In genomic region chr16:89595330-89596060, GRCh38 we compare ENCODE assay signal across 36 cellular contexts. TPM values are rescaled to one million over a fixed set of nuclear protein-coding genes. Genes with fewer than 3 reads are reported as not detected.
"Had no signal": no experiment of that assay in that cellular context is flagged by ENCODE, and none has a peak within 500 bp of the region (broad histone marks: within the 10 kb centered on the region; RNA-seq: fewer than 3 reads in every experiment).

No MANE protein-coding gene starts in this region.

- H3K4me3 ChIP-seq: adrenal gland, ascending aorta, coronary artery, dorsolateral prefrontal cortex, gastroesophageal sphincter, pancreas, prostate gland, sigmoid colon, smooth muscle cell, stomach, thyroid gland had no signal

- H3K36me3 ChIP-seq: adrenal gland, ascending aorta, gastroesophageal sphincter, pancreas, prostate gland, sigmoid colon, stomach, thyroid gland had no signal

- H3K27ac ChIP-seq: adrenal gland, ascending aorta, coronary artery, dorsolateral prefrontal cortex, gastroesophageal sphincter, pancreas, prostate gland, sigmoid colon, stomach, thyroid gland had no signal

- H3K27me3 ChIP-seq: adrenal gland, ascending aorta, dorsolateral prefrontal cortex, gastroesophageal sphincter, pancreas, sigmoid colon, stomach, thyroid gland had no signal

- H3K9me3 ChIP-seq: adrenal gland, ascending aorta, gastroesophageal sphincter, pancreas, prostate gland, sigmoid colon, stomach, thyroid gland had no signal

- H3K4me2 ChIP-seq: smooth muscle cell had no signal

- H3K4me1 ChIP-seq: adrenal gland, ascending aorta, gastroesophageal sphincter, pancreas, prostate gland, sigmoid colon, stomach, thyroid gland had no signal

- ATAC-seq: gastroesophageal sphincter; left colon; pancreas; stimulated activated memory B cell treated with anti-CD40 and anti-IgM and Interleukin-4, amounts not matched to agents 10 μg/mL and 1 μg/mL and 100 μg/mL, for 72 hours had no signal

- DNase-seq: activated B cell treated with CpG ODN at 0.5 μM for 24 hours; activated effector memory CD4-positive, alpha-beta T cell treated with anti-CD3 and anti-CD28 coated beads, Interleukin-2, amount 50 U/mL, for 16 hours; activated naive CD4-positive, alpha-beta T cell treated with anti-CD3 and anti-CD28 coated beads for 36 hours; activated naive CD8-positive, alpha-beta T cell treated with anti-CD3 and anti-CD28 coated beads for 36 hours; activated T-cell treated with anti-CD3 and anti-CD28 coated beads, Interleukin-2, amount 50 U/mL, for 1 hour; adrenal gland; dorsolateral prefrontal cortex; effector memory CD4-positive, alpha-beta T cell; head of caudate nucleus; hippocampal formation; immature natural killer cell; kidney; left colon; naive B cell; nephron progenitor cell; nucleus accumbens; retina; sigmoid colon; stimulated activated CD4-positive, alpha-beta T cell treated with anti-CD3 and anti-CD28 coated beads, Interleukin-1b, Interleukin-23, amount 100 ng/mL, for 48 hours; stimulated activated CD4-positive, alpha-beta T cell treated with anti-CD3 and anti-CD28 coated beads, Interleukin-4, amount 100 ng/mL, for 4 hours; stimulated activated CD8-positive, alpha-beta memory T cell treated with anti-CD3 and anti-CD28 coated beads, Interleukin-4, amount 100 ng/mL, for 48 hours; stomach; T-helper 2 cell; thyroid gland had no signal

- FAIRE-seq: endothelial cell of umbilical vein, kidney, pancreas had no signal

RNA-seq across cellular contexts. Expression of gene DPEP1, which starts 17.9 kb away (rescaled TPM):
- total RNA-seq: activated B cell treated with CpG ODN at 0.5 μM for 24 hours; activated naive CD4-positive, alpha-beta T cell treated with anti-CD3 and anti-CD28 coated beads for 36 hours; activated T-helper 1 cell treated with anti-CD3 and anti-CD28 coated beads, Interleukin-12 subunit alpha, Interleukin-12 subunit beta, Interleukin-2, Interleukin-4 antibody, amounts not matched to agents 30 ng/mL and 10 ng/mL and 1 ng/mL, durations not matched to agents 14 hours and 24 hours and 36 hours; ascending aorta; cardiac septum; fibroblast of villous mesenchyme; sigmoid colon; smooth muscle cell had no signal
- polyA plus RNA-seq: fibroblast of lung, immature natural killer cell, smooth muscle cell had no signal

RNA-seq across cellular contexts. Expression of gene CPNE7, which starts 19.9 kb away (rescaled TPM):
- total RNA-seq: ascending aorta, cardiac septum had no signal
